In the genomic region with DNA sequence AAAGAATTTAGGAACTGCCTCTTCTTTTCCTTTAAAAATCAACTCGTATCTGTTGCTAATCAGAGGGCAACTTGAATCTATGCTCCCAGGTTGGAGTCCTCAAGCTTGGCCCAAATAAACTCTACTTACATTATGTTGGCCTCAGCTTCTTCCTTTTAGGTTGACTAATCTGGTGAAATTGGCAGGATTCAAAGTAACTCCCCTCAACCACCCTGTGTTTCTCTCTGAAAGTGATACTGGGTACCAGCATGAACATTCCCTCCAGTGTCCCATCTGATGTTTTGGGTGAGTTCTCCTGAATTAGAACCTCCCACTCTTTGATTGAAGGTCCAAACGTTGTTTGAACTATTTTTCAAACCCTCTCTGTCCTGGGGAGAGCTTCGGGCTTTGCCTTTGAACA, we compare ENCODE assay signal across 1 cellular context.
TF ChIP-seq lines count a peak whose summit lies in the region.

No MANE protein-coding gene starts in this region.

TF ChIP-seq in H1, 55 proteins besides CTCF, POLR2A, EP300 and RAD21 (continued from another document):
- TF ChIP-seq, protein P1, sequence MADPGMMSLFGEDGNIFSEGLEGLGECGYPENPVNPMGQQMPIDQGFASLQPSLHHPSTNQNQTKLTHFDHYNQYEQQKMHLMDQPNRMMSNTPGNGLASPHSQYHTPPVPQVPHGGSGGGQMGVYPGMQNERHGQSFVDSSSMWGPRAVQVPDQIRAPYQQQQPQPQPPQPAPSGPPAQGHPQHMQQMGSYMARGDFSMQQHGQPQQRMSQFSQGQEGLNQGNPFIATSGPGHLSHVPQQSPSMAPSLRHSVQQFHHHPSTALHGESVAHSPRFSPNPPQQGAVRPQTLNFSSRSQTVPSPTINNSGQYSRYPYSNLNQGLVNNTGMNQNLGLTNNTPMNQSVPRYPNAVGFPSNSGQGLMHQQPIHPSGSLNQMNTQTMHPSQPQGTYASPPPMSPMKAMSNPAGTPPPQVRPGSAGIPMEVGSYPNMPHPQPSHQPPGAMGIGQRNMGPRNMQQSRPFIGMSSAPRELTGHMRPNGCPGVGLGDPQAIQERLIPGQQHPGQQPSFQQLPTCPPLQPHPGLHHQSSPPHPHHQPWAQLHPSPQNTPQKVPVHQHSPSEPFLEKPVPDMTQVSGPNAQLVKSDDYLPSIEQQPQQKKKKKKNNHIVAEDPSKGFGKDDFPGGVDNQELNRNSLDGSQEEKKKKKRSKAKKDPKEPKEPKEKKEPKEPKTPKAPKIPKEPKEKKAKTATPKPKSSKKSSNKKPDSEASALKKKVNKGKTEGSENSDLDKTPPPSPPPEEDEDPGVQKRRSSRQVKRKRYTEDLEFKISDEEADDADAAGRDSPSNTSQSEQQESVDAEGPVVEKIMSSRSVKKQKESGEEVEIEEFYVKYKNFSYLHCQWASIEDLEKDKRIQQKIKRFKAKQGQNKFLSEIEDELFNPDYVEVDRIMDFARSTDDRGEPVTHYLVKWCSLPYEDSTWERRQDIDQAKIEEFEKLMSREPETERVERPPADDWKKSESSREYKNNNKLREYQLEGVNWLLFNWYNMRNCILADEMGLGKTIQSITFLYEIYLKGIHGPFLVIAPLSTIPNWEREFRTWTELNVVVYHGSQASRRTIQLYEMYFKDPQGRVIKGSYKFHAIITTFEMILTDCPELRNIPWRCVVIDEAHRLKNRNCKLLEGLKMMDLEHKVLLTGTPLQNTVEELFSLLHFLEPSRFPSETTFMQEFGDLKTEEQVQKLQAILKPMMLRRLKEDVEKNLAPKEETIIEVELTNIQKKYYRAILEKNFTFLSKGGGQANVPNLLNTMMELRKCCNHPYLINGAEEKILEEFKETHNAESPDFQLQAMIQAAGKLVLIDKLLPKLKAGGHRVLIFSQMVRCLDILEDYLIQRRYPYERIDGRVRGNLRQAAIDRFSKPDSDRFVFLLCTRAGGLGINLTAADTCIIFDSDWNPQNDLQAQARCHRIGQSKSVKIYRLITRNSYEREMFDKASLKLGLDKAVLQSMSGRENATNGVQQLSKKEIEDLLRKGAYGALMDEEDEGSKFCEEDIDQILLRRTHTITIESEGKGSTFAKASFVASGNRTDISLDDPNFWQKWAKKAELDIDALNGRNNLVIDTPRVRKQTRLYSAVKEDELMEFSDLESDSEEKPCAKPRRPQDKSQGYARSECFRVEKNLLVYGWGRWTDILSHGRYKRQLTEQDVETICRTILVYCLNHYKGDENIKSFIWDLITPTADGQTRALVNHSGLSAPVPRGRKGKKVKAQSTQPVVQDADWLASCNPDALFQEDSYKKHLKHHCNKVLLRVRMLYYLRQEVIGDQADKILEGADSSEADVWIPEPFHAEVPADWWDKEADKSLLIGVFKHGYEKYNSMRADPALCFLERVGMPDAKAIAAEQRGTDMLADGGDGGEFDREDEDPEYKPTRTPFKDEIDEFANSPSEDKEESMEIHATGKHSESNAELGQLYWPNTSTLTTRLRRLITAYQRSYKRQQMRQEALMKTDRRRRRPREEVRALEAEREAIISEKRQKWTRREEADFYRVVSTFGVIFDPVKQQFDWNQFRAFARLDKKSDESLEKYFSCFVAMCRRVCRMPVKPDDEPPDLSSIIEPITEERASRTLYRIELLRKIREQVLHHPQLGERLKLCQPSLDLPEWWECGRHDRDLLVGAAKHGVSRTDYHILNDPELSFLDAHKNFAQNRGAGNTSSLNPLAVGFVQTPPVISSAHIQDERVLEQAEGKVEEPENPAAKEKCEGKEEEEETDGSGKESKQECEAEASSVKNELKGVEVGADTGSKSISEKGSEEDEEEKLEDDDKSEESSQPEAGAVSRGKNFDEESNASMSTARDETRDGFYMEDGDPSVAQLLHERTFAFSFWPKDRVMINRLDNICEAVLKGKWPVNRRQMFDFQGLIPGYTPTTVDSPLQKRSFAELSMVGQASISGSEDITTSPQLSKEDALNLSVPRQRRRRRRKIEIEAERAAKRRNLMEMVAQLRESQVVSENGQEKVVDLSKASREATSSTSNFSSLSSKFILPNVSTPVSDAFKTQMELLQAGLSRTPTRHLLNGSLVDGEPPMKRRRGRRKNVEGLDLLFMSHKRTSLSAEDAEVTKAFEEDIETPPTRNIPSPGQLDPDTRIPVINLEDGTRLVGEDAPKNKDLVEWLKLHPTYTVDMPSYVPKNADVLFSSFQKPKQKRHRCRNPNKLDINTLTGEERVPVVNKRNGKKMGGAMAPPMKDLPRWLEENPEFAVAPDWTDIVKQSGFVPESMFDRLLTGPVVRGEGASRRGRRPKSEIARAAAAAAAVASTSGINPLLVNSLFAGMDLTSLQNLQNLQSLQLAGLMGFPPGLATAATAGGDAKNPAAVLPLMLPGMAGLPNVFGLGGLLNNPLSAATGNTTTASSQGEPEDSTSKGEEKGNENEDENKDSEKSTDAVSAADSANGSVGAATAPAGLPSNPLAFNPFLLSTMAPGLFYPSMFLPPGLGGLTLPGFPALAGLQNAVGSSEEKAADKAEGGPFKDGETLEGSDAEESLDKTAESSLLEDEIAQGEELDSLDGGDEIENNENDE (IDR thresholded peaks at IDR 0.05; ENCODE audit: insufficient replicate concordance, low read length) = no peak
